ENCODE assay signal across 8 cellular contexts in genomic region chr17:77323413-77324171, GRCh38.
DNase-seq lines count a peak whose midpoint lies in the region; ATAC-seq and TF ChIP-seq lines count a peak whose summit lies in the region.

No MANE protein-coding gene starts in this region.

- H3K27ac Mint-ChIP-seq in brain, result peak overlapping the region in 3 of 5 experiments; percentile 94 to 98 (median 97)

- peaks cover 3% of the 10 kb centered on the region for H3K27me3 Mint-ChIP-seq in brain

- in situ Hi-C loops in ACHN (cut with HindIII; ENCODE audit: low pct_ligation_motif_present, low pct_unique_long_range_greater_than_20kb, low sequenced_read_pairs), result no loop called here

- H3K4me1 ChIP-seq in lung (ENCODE audit: control insufficient read depth in 2 of 2, insufficient read depth in 2 of 2, low read length in 2 of 2) (peaks cover 0 to 41% of the 10 kb centered on the region in 2 donors), upper lobe of right lung (peaks cover 73% of the 10 kb centered on the region)

- DNase-seq in ACHN (peak; percentile 65), HCEC 1CT (peak; percentile 65), lung (ENCODE audit: low spot score) (no peak), upper lobe of right lung (peak; percentile 79), OCI-M1 (lab: John Stamatoyannopoulos, UW) (no peak), NCI-H2029 (lab: John Stamatoyannopoulos, UW) (no peak), NCI-H345 (lab: John Stamatoyannopoulos, UW) (no peak)

- peaks cover 57% of the 10 kb centered on the region for H3K4me1 Mint-ChIP-seq in brain

- intact Hi-C loops in upper lobe of right lung (cut with DNase I), result no loop called here

- 59 to 78% methylated on average over 35 to 36 of the region's 36 CpGs for WGBS in lung, 2 donors

- H3K36me3 ChIP-seq in lung (ENCODE audit: control insufficient read depth in 2 of 2, insufficient read depth in 2 of 2, low read length in 2 of 2) (no peaks in the 10 kb centered on the region), upper lobe of right lung (no peaks in the 10 kb centered on the region)

- no peaks in the 10 kb centered on the region for H3K9me3 ChIP-seq in lung (ENCODE audit: control insufficient read depth in 2 of 2, insufficient read depth in 1 of 2, low read length in 1 of 2)
- no peaks in the 10 kb centered on the region for H3K9me3 ChIP-seq in upper lobe of right lung

- no peak for TF ChIP-seq CTCF in brain (conservative IDR thresholded peaks at IDR 0.05)
- TF ChIP-seq CTCF in lung (IDR thresholded peaks at IDR 0.05; ENCODE audit: control extremely low read depth, extremely low read depth), result no peak
- no peak for TF ChIP-seq CTCF in upper lobe of right lung (IDR thresholded peaks at IDR 0.05)

- no peaks in the 10 kb centered on the region for H3K36me3 Mint-ChIP-seq in brain

- peaks cover 0 to 6% (median 0%) of the 10 kb centered on the region in 5 experiments for H3K9me3 Mint-ChIP-seq in brain

- H3K27ac ChIP-seq in lung (ENCODE audit: low read depth in 1 of 2, low read length in 1 of 2) (peak overlapping the region; percentile 57 to 87), upper lobe of right lung (peak overlapping the region; percentile 85)

- ATAC-seq in lung (ENCODE audit: insufficient read depth, low FRiP score) (no peak), upper lobe of right lung (peak; percentile 0)

- no peaks in the 10 kb centered on the region for H3K27me3 ChIP-seq in lung (ENCODE audit: control insufficient read depth, insufficient read depth)
- H3K27me3 ChIP-seq in upper lobe of right lung, result no peaks in the 10 kb centered on the region

- H3K4me3 ChIP-seq in lung (no peak overlapping the region), upper lobe of right lung (peak overlapping the region; percentile 10)

- H3K4me3 Mint-ChIP-seq in brain, result peak overlapping the region in 3 of 5 experiments; percentile 29 to 57 (median 44)

Comparison
In these comparisons a context has a peak if more than half of its experiments do, and no peak if none do; other contexts are left out.
1. DNase-seq: peak in ACHN (single experiment), HCEC 1CT (single experiment) and upper lobe of right lung (single experiment); none in lung (single experiment), OCI-M1 (single experiment), NCI-H2029 (single experiment) and NCI-H345 (single experiment).